Comparison of ENCODE assay signal across 1 cellular context in the genomic region with DNA sequence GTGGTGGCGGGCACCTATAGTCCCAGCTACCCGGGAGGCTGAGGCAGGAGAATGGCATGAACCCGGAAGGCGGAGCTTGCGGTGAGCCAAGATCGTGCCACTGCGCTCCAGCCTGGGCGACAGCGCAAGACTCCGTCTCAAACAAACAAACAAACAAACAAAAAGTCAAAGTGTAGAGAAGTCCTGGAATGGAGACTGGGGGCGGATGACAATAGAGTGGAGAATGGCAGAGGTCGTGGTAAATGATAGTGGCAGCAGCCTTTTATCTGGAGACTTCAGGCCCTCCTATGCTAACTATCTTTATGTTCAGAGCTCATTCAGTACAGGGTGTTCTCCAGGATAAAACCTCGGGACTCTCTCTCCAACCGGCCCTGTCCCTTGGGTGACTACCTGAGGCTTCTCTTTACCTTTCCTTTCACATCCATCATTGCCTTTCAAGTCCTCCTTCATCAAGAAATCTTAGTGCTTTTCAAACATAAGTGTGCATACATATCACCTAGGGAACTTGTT.
TF ChIP-seq lines count a peak whose summit lies in the region.

No MANE protein-coding gene starts in this region.

TF ChIP-seq in GM23338, 12 proteins besides CTCF, POLR2A, EP300 and RAD21 (continued from another document):
- TF ChIP-seq JUNB (IDR thresholded peaks at IDR 0.05; ENCODE audit: unreplicated experiment) (no peak), EZH2 (IDR thresholded peaks at IDR 0.05; ENCODE audit: low read depth, unreplicated experiment) (no peak), POLR2AphosphoS5 (IDR thresholded peaks at IDR 0.05; ENCODE audit: low read depth) (no peak), EZH2phosphoT487 (IDR thresholded peaks at IDR 0.05; ENCODE audit: unreplicated experiment) (no peak), CREB1 (CRISPR knock-in tag; IDR thresholded peaks at IDR 0.05; ENCODE audit: low read depth) (no peak), NANOG (IDR thresholded peaks at IDR 0.05; ENCODE audit: borderline replicate concordance) (no peak)
- TF ChIP-seq, protein P1, sequence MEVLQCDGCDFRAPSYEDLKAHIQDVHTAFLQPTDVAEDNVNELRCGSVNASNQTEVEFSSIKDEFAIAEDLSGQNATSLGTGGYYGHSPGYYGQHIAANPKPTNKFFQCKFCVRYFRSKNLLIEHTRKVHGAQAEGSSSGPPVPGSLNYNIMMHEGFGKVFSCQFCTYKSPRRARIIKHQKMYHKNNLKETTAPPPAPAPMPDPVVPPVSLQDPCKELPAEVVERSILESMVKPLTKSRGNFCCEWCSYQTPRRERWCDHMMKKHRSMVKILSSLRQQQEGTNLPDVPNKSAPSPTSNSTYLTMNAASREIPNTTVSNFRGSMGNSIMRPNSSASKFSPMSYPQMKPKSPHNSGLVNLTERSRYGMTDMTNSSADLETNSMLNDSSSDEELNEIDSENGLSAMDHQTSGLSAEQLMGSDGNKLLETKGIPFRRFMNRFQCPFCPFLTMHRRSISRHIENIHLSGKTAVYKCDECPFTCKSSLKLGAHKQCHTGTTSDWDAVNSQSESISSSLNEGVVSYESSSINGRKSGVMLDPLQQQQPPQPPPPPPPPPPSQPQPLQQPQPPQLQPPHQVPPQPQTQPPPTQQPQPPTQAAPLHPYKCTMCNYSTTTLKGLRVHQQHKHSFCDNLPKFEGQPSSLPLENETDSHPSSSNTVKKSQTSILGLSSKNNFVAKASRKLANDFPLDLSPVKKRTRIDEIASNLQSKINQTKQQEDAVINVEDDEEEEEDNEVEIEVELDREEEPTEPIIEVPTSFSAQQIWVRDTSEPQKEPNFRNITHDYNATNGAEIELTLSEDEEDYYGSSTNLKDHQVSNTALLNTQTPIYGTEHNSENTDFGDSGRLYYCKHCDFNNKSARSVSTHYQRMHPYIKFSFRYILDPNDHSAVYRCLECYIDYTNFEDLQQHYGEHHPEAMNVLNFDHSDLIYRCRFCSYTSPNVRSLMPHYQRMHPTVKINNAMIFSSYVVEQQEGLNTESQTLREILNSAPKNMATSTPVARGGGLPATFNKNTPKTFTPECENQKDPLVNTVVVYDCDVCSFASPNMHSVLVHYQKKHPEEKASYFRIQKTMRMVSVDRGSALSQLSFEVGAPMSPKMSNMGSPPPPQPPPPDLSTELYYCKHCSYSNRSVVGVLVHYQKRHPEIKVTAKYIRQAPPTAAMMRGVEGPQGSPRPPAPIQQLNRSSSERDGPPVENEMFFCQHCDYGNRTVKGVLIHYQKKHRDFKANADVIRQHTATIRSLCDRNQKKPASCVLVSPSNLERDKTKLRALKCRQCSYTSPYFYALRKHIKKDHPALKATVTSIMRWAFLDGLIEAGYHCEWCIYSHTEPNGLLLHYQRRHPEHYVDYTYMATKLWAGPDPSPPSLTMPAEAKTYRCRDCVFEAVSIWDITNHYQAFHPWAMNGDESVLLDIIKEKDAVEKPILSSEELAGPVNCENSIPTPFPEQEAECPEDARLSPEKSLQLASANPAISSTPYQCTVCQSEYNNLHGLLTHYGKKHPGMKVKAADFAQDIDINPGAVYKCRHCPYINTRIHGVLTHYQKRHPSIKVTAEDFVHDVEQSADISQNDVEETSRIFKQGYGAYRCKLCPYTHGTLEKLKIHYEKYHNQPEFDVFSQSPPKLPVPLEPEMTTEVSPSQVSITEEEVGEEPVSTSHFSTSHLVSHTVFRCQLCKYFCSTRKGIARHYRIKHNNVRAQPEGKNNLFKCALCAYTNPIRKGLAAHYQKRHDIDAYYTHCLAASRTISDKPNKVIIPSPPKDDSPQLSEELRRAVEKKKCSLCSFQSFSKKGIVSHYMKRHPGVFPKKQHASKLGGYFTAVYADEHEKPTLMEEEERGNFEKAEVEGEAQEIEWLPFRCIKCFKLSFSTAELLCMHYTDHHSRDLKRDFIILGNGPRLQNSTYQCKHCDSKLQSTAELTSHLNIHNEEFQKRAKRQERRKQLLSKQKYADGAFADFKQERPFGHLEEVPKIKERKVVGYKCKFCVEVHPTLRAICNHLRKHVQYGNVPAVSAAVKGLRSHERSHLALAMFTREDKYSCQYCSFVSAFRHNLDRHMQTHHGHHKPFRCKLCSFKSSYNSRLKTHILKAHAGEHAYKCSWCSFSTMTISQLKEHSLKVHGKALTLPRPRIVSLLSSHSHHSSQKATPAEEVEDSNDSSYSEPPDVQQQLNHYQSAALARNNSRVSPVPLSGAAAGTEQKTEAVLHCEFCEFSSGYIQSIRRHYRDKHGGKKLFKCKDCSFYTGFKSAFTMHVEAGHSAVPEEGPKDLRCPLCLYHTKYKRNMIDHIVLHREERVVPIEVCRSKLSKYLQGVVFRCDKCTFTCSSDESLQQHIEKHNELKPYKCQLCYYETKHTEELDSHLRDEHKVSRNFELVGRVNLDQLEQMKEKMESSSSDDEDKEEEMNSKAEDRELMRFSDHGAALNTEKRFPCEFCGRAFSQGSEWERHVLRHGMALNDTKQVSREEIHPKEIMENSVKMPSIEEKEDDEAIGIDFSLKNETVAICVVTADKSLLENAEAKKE (CRISPR knock-in tag; IDR thresholded peaks at IDR 0.05) = no peak
